ENCODE assay signal across 26 cellular contexts in the genomic region with DNA sequence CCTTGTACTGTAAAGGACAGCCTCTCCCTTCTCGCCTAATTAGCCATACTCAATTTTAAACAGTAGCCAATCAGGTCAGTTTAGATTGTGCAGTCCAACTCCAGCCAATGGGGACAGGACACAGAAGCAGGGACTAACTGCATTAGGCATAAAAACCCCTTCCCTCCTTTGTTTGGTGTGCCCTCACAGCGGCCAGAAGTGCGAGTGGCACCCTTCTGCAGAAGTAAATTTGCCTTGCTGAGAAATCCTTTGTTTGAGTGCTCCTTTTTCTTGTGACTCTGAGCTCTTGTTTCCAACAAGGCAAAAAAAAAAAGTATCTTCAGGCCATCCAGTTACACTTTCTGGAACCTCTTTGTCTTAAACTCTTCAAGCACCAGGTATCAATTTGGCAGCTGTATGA.
"Had no signal": no experiment of that assay in that cellular context is flagged by ENCODE, and none has a peak within 500 bp of the region (broad histone marks: within the 10 kb centered on the region; RNA-seq: fewer than 3 reads in every experiment).

No MANE protein-coding gene starts in this region.

- H2AFZ ChIP-seq: hepatocyte had no signal

- H3K36me3 ChIP-seq: esophagus muscularis mucosa, gastroesophageal sphincter, heart left ventricle, prostate gland, right atrium auricular region, sigmoid colon, stomach, tibial artery had no signal

- H3K27me3 ChIP-seq: esophagus muscularis mucosa, foreskin keratinocyte, gastroesophageal sphincter, heart left ventricle, hepatocyte, right atrium auricular region, sigmoid colon, stomach, testis, tibial artery had no signal

- H3K79me2 ChIP-seq: hepatocyte had no signal

- H3K4me2 ChIP-seq: hepatocyte had no signal

- H3K4me3 ChIP-seq: esophagus muscularis mucosa, gastroesophageal sphincter, heart left ventricle, hepatocyte, lung, prostate gland, right atrium auricular region, sigmoid colon, stomach, testis, tibial artery had no signal

- DNase-seq: cortex of kidney; heart left ventricle; kidney; naive thymus-derived CD4-positive, alpha-beta T cell; nucleus accumbens; sigmoid colon; stimulated activated CD4-positive, alpha-beta T cell treated with anti-CD3 and anti-CD28 coated beads, Interleukin-2, amount 100 ng/mL, for 24 hours; stimulated activated CD4-positive, alpha-beta T cell treated with anti-CD3 and anti-CD28 coated beads, Interleukin-4, amount 100 ng/mL, for 24 hours; stimulated activated naive CD4-positive, alpha-beta T cell treated with Interleukin-2 at 50 U/mL for 16 hours; stomach; testis; tibial artery had no signal

- H3K4me3 Mint-ChIP-seq: memory B cell; mesothelial cell of epicardium; naive thymus-derived CD4-positive, alpha-beta T cell; nephron; stimulated activated effector memory CD8-positive, alpha-beta T cell treated with anti-CD3 and anti-CD28 coated beads, Interleukin-12 subunit alpha, Interleukin-12 subunit beta, amount 100 ng/mL, for 72 hours; type B pancreatic cell had no signal

- H3K4me1 Mint-ChIP-seq: memory B cell; mesothelial cell of epicardium; naive thymus-derived CD4-positive, alpha-beta T cell; nephron; stimulated activated effector memory CD8-positive, alpha-beta T cell treated with anti-CD3 and anti-CD28 coated beads, Interleukin-12 subunit alpha, Interleukin-12 subunit beta, amount 100 ng/mL, for 72 hours had no signal

- H3K27ac Mint-ChIP-seq: memory B cell; mesothelial cell of epicardium; naive thymus-derived CD4-positive, alpha-beta T cell; nephron; stimulated activated effector memory CD8-positive, alpha-beta T cell treated with anti-CD3 and anti-CD28 coated beads, Interleukin-12 subunit alpha, Interleukin-12 subunit beta, amount 100 ng/mL, for 72 hours; type B pancreatic cell had no signal

- H3K4me1 ChIP-seq: esophagus muscularis mucosa, foreskin keratinocyte, gastroesophageal sphincter, heart left ventricle, prostate gland, right atrium auricular region, sigmoid colon, stomach, testis, tibial artery had no signal

- H3K27ac ChIP-seq: esophagus muscularis mucosa, foreskin keratinocyte, gastroesophageal sphincter, heart left ventricle, hepatocyte, prostate gland, right atrium auricular region, sigmoid colon, stomach, testis, tibial artery had no signal

- FAIRE-seq: endothelial cell of umbilical vein, kidney had no signal

- H3K36me3 Mint-ChIP-seq: mesothelial cell of epicardium; stimulated activated effector memory CD8-positive, alpha-beta T cell treated with anti-CD3 and anti-CD28 coated beads, Interleukin-12 subunit alpha, Interleukin-12 subunit beta, amount 100 ng/mL, for 72 hours; type B pancreatic cell had no signal

- ATAC-seq: foreskin keratinocyte; gastroesophageal sphincter; heart left ventricle; left lobe of liver; naive thymus-derived CD4-positive, alpha-beta T cell; stimulated activated effector memory CD8-positive, alpha-beta T cell treated with anti-CD3 and anti-CD28 coated beads, Interleukin-12 subunit alpha, Interleukin-12 subunit beta, amount 100 ng/mL, for 72 hours had no signal

- H3K9me3 ChIP-seq: prostate gland, testis had no signal
